In genomic region chr2:110865188-110865587, GRCh38 we compare ENCODE assay signal across 9 cellular contexts.
DNase-seq lines count a peak whose midpoint lies in the region; TF ChIP-seq lines count a peak whose summit lies in the region.
"Had no signal": no experiment of that assay in that cellular context is flagged by ENCODE, and none has a peak within 500 bp of the region (broad histone marks: within the 10 kb centered on the region; RNA-seq: fewer than 3 reads in every experiment).

No MANE protein-coding gene starts in this region.

- H3K27me3 ChIP-seq in MM.1S (replicated peaks; ENCODE audit: insufficient read depth, low read length) = no peaks in the 10 kb centered on the region

- H3K36me3 Mint-ChIP-seq in HFFc6 (ENCODE audit: low read depth) = no peaks in the 10 kb centered on the region

- H3K4me1 ChIP-seq in MM.1S (ENCODE audit: low read length) (peaks cover 48% of the 10 kb centered on the region), OCI-LY7 (ENCODE audit: insufficient read depth, low read length, poor library complexity, severe bottlenecking) (peaks cover under 1% of the 10 kb centered on the region)

- no peak overlapping the region for H3K27ac Mint-ChIP-seq in HFFc6

- H3K4me3 ChIP-seq in MM.1S (ENCODE audit: low read length) (peak overlapping the region; percentile 17; the same call in 1 of the 2 replicates), OCI-LY7 (ENCODE audit: low read depth, low read length, poor library complexity, severe bottlenecking) (no peak overlapping the region)

- H2AFZ ChIP-seq in MM.1S (ENCODE audit: low read length) (peak overlapping the region; percentile 15; the same call in 1 of the 2 replicates), OCI-LY7 (ENCODE audit: low read length) (no peak overlapping the region)

- H3K36me3 ChIP-seq in MM.1S (replicated peaks; ENCODE audit: insufficient read depth, low read length) (no peaks in the 10 kb centered on the region), OCI-LY7 (ENCODE audit: insufficient read depth, low read length) (no peaks in the 10 kb centered on the region)

- no peaks in the 10 kb centered on the region for H3K79me2 ChIP-seq in MM.1S (ENCODE audit: low read length)
- no peaks in the 10 kb centered on the region for H3K79me2 ChIP-seq in OCI-LY7 (ENCODE audit: insufficient read depth, low read depth, low read length)

- H3K9me2 ChIP-seq in MM.1S (replicated peaks; ENCODE audit: insufficient read depth, low read length) (no peaks in the 10 kb centered on the region), OCI-LY7 (ENCODE audit: insufficient read depth, low read length) (no peaks in the 10 kb centered on the region)

- peaks cover 28% of the 10 kb centered on the region for H3F3A ChIP-seq in MM.1S (ENCODE audit: insufficient read depth, low read length)

- intact Hi-C loops in OCI-LY7 (cut with micrococcal nuclease; ENCODE audit: unreplicated experiment) = no loop called here

- peaks cover 14% of the 10 kb centered on the region for H3K4me1 Mint-ChIP-seq in HFFc6 (ENCODE audit: low read depth)

- no TSS peak for BruUV-seq in OCI-LY7 (replicated peaks; lab: Mats Ljungman, UMichigan)

- H3K9me3 ChIP-seq in MM.1S (replicated peaks; ENCODE audit: insufficient read depth, low read length) (no peaks in the 10 kb centered on the region), OCI-LY7 (ENCODE audit: low read length) (no peaks in the 10 kb centered on the region)

- H3K27ac ChIP-seq in MM.1S (ENCODE audit: low read length) (peak overlapping the region; percentile 91), OCI-LY7 (ENCODE audit: low read depth, low read length, poor library complexity, severe bottlenecking) (no peak overlapping the region)

- POLR2A ChIA-PET in OCI-LY7 (lab: Charles Lee) = interaction anchor here (0.6 kb wide), 1 partner anchor 382 kb away, joined by 3 read pairs; no protein-coding TSS in a partner anchor

- peak overlapping the region; percentile 54 for H3K9ac ChIP-seq in MM.1S (ENCODE audit: low read length)

- H4K20me1 ChIP-seq in MM.1S (ENCODE audit: insufficient read depth, low read length) = no peaks in the 10 kb centered on the region
- no peaks in the 10 kb centered on the region for H4K20me1 ChIP-seq in OCI-LY7 (ENCODE audit: insufficient read depth, low read length)

- TF ChIP-seq CTCF in HFFc6 (IDR thresholded peaks at IDR 0.05) (no peak), MM.1S (IDR thresholded peaks at IDR 0.05; ENCODE audit: low read length) (no peak), OCI-LY7 (conservative IDR thresholded peaks at IDR 0.05; ENCODE audit: low read length) (no peak)

- no peaks in the 10 kb centered on the region for H3K9me3 Mint-ChIP-seq in HFFc6

- DNase-seq in activated CD4-positive, alpha-beta T cell treated with anti-CD3 and anti-CD28 coated beads for 48 hours = peak; percentile 51
- DNase-seq in activated CD4-positive, alpha-beta T cell treated with anti-CD3 and anti-CD28 coated beads, Interleukin-2, amount 50 U/mL, for 4 hours = no peak
- DNase-seq in HFFc6 (no peak), MM.1S (peak; percentile 94), OCI-LY7 (ENCODE audit: low spot score) (no peak), cortex of kidney (lab: John Stamatoyannopoulos, UW) (no peak)
- peak; percentile 61 for DNase-seq in stimulated activated CD4-positive, alpha-beta T cell treated with anti-CD3 and anti-CD28 coated beads, Interleukin-15, amount 100 ng/mL, for 24 hours
- no peak for DNase-seq in stimulated activated CD8-positive, alpha-beta memory T cell treated with anti-CD3 and anti-CD28 coated beads, Interleukin-4, amount 100 ng/mL, for 48 hours
- DNase-seq: KBM-7 had no signal

- H3K4me2 ChIP-seq in MM.1S (ENCODE audit: low read depth, low read length) (peak overlapping the region; percentile 65), OCI-LY7 (ENCODE audit: low read length) (no peak overlapping the region)

- H3K27me3 Mint-ChIP-seq in HFFc6 (ENCODE audit: insufficient read depth) = peaks cover 46% of the 10 kb centered on the region

- H3K4me3 Mint-ChIP-seq in HFFc6 = peak overlapping the region; percentile 29; the same call in 1 of the 2 replicates

- CTCF ChIA-PET in OCI-LY7 (lab: Charles Lee; ENCODE audit: unreplicated experiment) = no interaction called here

Comparison
In these comparisons a context has a peak if more than half of its experiments do, and no peak if none do; other contexts are left out.
1. DNase-seq: peak in activated CD4-positive, alpha-beta T cell treated with anti-CD3 and anti-CD28 coated beads for 48 hours (single experiment), MM.1S (single experiment) and stimulated activated CD4-positive, alpha-beta T cell treated with anti-CD3 and anti-CD28 coated beads, Interleukin-15, amount 100 ng/mL, for 24 hours (single experiment); none in activated CD4-positive, alpha-beta T cell treated with anti-CD3 and anti-CD28 coated beads, Interleukin-2, amount 50 U/mL, for 4 hours (0 of 2), HFFc6 (single experiment), OCI-LY7 (single experiment), stimulated activated CD8-positive, alpha-beta memory T cell treated with anti-CD3 and anti-CD28 coated beads, Interleukin-4, amount 100 ng/mL, for 48 hours (single experiment) and cortex of kidney (single experiment).